Comparison of ENCODE assay signal across 1 cellular context in the genomic region with DNA sequence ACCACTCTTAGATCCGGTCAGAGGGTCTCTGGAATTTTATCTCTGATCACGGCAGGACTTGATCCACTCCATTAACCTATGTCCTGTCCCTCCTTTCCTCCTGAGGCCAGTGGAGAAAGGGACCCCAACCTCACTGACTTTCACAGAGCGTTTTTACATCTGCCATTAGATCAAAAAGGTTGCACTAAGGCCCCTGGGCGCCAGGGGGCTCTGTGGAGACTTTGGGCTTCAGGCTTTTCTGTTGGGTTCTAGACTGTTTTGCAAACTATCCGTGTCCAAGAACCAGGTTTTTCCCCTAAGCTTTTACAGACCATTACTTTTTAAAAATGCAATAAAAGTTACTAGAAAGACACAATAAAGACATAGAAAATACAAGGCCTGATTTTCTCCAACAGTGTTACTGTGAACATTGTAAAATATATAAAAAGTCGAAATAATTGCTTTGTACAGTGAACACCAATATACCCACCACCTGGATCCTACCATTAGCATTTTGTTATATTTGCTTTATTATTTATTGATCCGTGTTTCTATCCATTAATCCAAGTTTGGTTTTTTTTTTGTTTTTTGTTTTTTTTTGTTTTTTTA.
TF ChIP-seq lines count a peak whose summit lies in the region.

No MANE protein-coding gene starts in this region.

TF ChIP-seq in GM23338, 12 proteins besides CTCF, POLR2A, EP300 and RAD21 (continued from another document):
- TF ChIP-seq, protein P1, sequence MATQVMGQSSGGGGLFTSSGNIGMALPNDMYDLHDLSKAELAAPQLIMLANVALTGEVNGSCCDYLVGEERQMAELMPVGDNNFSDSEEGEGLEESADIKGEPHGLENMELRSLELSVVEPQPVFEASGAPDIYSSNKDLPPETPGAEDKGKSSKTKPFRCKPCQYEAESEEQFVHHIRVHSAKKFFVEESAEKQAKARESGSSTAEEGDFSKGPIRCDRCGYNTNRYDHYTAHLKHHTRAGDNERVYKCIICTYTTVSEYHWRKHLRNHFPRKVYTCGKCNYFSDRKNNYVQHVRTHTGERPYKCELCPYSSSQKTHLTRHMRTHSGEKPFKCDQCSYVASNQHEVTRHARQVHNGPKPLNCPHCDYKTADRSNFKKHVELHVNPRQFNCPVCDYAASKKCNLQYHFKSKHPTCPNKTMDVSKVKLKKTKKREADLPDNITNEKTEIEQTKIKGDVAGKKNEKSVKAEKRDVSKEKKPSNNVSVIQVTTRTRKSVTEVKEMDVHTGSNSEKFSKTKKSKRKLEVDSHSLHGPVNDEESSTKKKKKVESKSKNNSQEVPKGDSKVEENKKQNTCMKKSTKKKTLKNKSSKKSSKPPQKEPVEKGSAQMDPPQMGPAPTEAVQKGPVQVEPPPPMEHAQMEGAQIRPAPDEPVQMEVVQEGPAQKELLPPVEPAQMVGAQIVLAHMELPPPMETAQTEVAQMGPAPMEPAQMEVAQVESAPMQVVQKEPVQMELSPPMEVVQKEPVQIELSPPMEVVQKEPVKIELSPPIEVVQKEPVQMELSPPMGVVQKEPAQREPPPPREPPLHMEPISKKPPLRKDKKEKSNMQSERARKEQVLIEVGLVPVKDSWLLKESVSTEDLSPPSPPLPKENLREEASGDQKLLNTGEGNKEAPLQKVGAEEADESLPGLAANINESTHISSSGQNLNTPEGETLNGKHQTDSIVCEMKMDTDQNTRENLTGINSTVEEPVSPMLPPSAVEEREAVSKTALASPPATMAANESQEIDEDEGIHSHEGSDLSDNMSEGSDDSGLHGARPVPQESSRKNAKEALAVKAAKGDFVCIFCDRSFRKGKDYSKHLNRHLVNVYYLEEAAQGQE (IDR thresholded peaks at IDR 0.05; ENCODE audit: unreplicated experiment) = no peak
- no peak for TF ChIP-seq POLR2AphosphoS5 (IDR thresholded peaks at IDR 0.05; ENCODE audit: low read depth)
- TF ChIP-seq EZH2phosphoT487 (IDR thresholded peaks at IDR 0.05; ENCODE audit: unreplicated experiment) = no peak
- TF ChIP-seq STAT1 (IDR thresholded peaks at IDR 0.05; ENCODE audit: unreplicated experiment) = no peak
- no peak for TF ChIP-seq EZH2 (IDR thresholded peaks at IDR 0.05; ENCODE audit: low read depth, unreplicated experiment)
